ENCODE assay signal across 8 cellular contexts in genomic region chr2:188978291-188979081, GRCh38. TPM values are rescaled to one million over a fixed set of nuclear protein-coding genes. Genes with fewer than 3 reads are reported as not detected.
DNase-seq lines count a peak whose midpoint lies in the region; ATAC-seq and TF ChIP-seq lines count a peak whose summit lies in the region.

No MANE protein-coding gene starts in this region.

- TF ChIP-seq CTCF in GM20000 (IDR thresholded peaks at IDR 0.05; ENCODE audit: extremely low read depth, missing control alignments): no peak
- TF ChIP-seq CTCF in astrocyte of the cerebellum (IDR thresholded peaks at IDR 0.05; ENCODE audit: low read depth, low read length, missing control alignments): peak; percentile 36
- TF ChIP-seq CTCF in CD14-positive monocyte (IDR thresholded peaks at IDR 0.05): no peak

- no peak overlapping the region for H3K4me3 Mint-ChIP-seq in CD14-positive monocyte

- no peak overlapping the region for H3K4me3 ChIP-seq in astrocyte of the cerebellum (ENCODE audit: low read depth, low read length)

- H3K27me3 Mint-ChIP-seq in CD14-positive monocyte (ENCODE audit: low read depth in 3 of 3): peaks cover 0 to 2% (median 0%) of the 10 kb centered on the region in 3 donors

- peak; percentile 92 for ATAC-seq in HG03439 (IDR thresholded peaks at IDR 0.05; ENCODE audit: unreplicated experiment)

- H3K4me1 Mint-ChIP-seq in CD14-positive monocyte: no peaks in the 10 kb centered on the region

- H3K36me3 Mint-ChIP-seq in CD14-positive monocyte: no peaks in the 10 kb centered on the region

- in situ Hi-C loops in G401 (cut with HindIII; ENCODE audit: low sequenced_read_pairs) (no loop called here), astrocyte of the cerebellum (cut with HindIII; ENCODE audit: low sequenced_read_pairs) (no loop called here)

- peaks cover 0 to 1% (median 0%) of the 10 kb centered on the region in 7 donors for H3K9me3 Mint-ChIP-seq in CD14-positive monocyte

- intact Hi-C loops in posterior cingulate gyrus (cut with DNase I) (loop anchor here (10.0 kb wide), 1 partner anchor 454 kb away; no protein-coding TSS in a partner anchor), CD14-positive monocyte (cut with micrococcal nuclease) (no loop called here)

- H3K27ac Mint-ChIP-seq in CD14-positive monocyte: no peak overlapping the region

- DNase-seq in G401 (ENCODE audit: low spot score) (peak; percentile 48), GM20000 (ENCODE audit: low spot score) (peak; percentile 38), astrocyte of the cerebellum (ENCODE audit: low read depth) (peak; percentile 74), medulla oblongata (ENCODE audit: extremely low spot score) (peak; percentile 31), posterior cingulate gyrus (no peak), CD14-positive monocyte (ENCODE audit: low spot score) (no peak)
- DNase-seq in effector CD8-positive, alpha-beta T cell (lab: John Stamatoyannopoulos, UW): no peak

RNA-seq across cellular contexts. Expression of gene COL3A1, which starts 4.3 kb away (rescaled TPM):
- 347 and 349 TPM in 2 replicates for total RNA-seq in G401 (2014; rRNA removed; shearing (Covaris generic))
- polyA plus RNA-seq in CD14-positive monocyte: not detected

Comparison
In these comparisons a context has a peak if more than half of its experiments do, and no peak if none do; other contexts are left out.
1. DNase-seq: peak in G401 (single experiment), GM20000 (single experiment), astrocyte of the cerebellum (single experiment) and medulla oblongata (single experiment); none in effector CD8-positive, alpha-beta T cell (single experiment), posterior cingulate gyrus (0 of 10) and CD14-positive monocyte (single experiment).